8 cellular contexts compared by ENCODE assay signal in genomic region chr11:59614277-59615131, GRCh38. TPM values are rescaled to one million over a fixed set of nuclear protein-coding genes. Genes with fewer than 3 reads are reported as not detected.
DNase-seq lines count a peak whose midpoint lies in the region; TF ChIP-seq lines count a peak whose summit lies in the region.

No MANE protein-coding gene starts in this region.

- DNase-seq in A673 (ENCODE audit: low spot score) (peak; percentile 15), HFFc6 (no peak), NCI-H1105 treated with DMSO at 0.1 percent for 48 hours (lab: John Stamatoyannopoulos, UW) (no peak), mucosa of gallbladder (ENCODE audit: low spot score) (no peak), RPMI8226 (no peak)
- DNase-seq in activated CD4-positive, alpha-beta T cell treated with anti-CD3 and anti-CD28 coated beads for 1 hour, result no peak

- peaks cover 3% of the 10 kb centered on the region for H3K27me3 Mint-ChIP-seq in HFFc6 (ENCODE audit: insufficient read depth)
- H3K27me3 Mint-ChIP-seq in brain, result peaks cover 6% of the 10 kb centered on the region

- peak overlapping the region; percentile 97 for H3K4me3 Mint-ChIP-seq in HFFc6
- H3K4me3 Mint-ChIP-seq in brain, result peak overlapping the region; percentile 93 to 99 (median 97)

- peak overlapping the region; percentile 78 for H3K27ac ChIP-seq in A673 (ENCODE audit: low read depth, low read length, poor library complexity, severe bottlenecking)
- H3K27ac ChIP-seq in mesodermal cell (ENCODE audit: low read depth, low read length, severe bottlenecking), result peak overlapping the region; percentile 95

- 16 to 23% methylated on average over 12 to 13 of the region's 14 CpGs for WGBS in mesodermal cell (ENCODE audit: insufficient coverage in 2 of 2), 2 experiments

- H3K4me1 Mint-ChIP-seq in HFFc6 (ENCODE audit: low read depth), result peaks cover 42% of the 10 kb centered on the region
- peaks cover 63% of the 10 kb centered on the region for H3K4me1 Mint-ChIP-seq in brain

- CTCF ChIA-PET in A673 (lab: Charles Lee), result no interaction called here

- H3K36me3 Mint-ChIP-seq in HFFc6 (ENCODE audit: low read depth) (peaks cover 26% of the 10 kb centered on the region), brain (peaks cover 15% of the 10 kb centered on the region)

- intact Hi-C loops in A673 (cut with micrococcal nuclease; ENCODE audit: unreplicated experiment), result loop anchor here (5.0 kb wide), 1 partner anchor 62 kb away; no protein-coding TSS in a partner anchor

- H3K9me3 Mint-ChIP-seq in HFFc6 (no peaks in the 10 kb centered on the region), brain (no peaks in the 10 kb centered on the region)

- BruUV-seq in A673 (replicated peaks; lab: Mats Ljungman, UMichigan), result no TSS peak

- no peak for TF ChIP-seq CTCF in A673 (conservative IDR thresholded peaks at IDR 0.05; ENCODE audit: low read depth, low read length)
- TF ChIP-seq CTCF in HFFc6 (IDR thresholded peaks at IDR 0.05), result no peak
- TF ChIP-seq CTCF in brain (conservative IDR thresholded peaks at IDR 0.05), result no peak

- H3K4me1 ChIP-seq in A673 (ENCODE audit: insufficient read depth, low read length, poor library complexity, severe bottlenecking), result peaks cover 37% of the 10 kb centered on the region
- peaks cover 10% of the 10 kb centered on the region for H3K4me1 ChIP-seq in mesodermal cell (ENCODE audit: control insufficient read depth, insufficient read depth, low read length, poor library complexity, severe bottlenecking)

- no peaks in the 10 kb centered on the region for H3K27me3 ChIP-seq in A673 (replicated peaks; ENCODE audit: insufficient read depth, low read depth, low read length, poor library complexity)

- H3K4me3 ChIP-seq in A673 (ENCODE audit: low read depth, low read length, poor library complexity, severe bottlenecking) (peak overlapping the region; percentile 68), mesodermal cell (ENCODE audit: extremely low read depth, insufficient read depth, low read length, poor library complexity, severe bottlenecking) (peak overlapping the region; percentile 93)

- POLR2A ChIA-PET in A673 (lab: Charles Lee; ENCODE audit: low non-redundant PET), result no interaction called here

- H3K9me3 ChIP-seq in A673 (ENCODE audit: low read depth, low read length, poor library complexity, severe bottlenecking) (no peaks in the 10 kb centered on the region), mesodermal cell (ENCODE audit: control insufficient read depth, low read length) (no peaks in the 10 kb centered on the region)

- H3K36me3 ChIP-seq in A673 (ENCODE audit: insufficient read depth, low read length, poor library complexity, severe bottlenecking) (peaks cover 10% of the 10 kb centered on the region), mesodermal cell (ENCODE audit: control insufficient read depth, insufficient read depth, low read length) (peaks cover 25% of the 10 kb centered on the region)

- H3K27ac Mint-ChIP-seq in HFFc6, result peak overlapping the region; percentile 85
- peak overlapping the region; percentile 91 to 96 (median 95) for H3K27ac Mint-ChIP-seq in brain

RNA-seq across cellular contexts. Expression of gene OSBP, which starts 1.1 kb away (rescaled TPM):
- 40.7 and 43.2 TPM in 2 replicates for total RNA-seq in A673 (2021)
- 10 to 100 TPM; 39.0 to 45.6 (median 42.9) TPM for total RNA-seq in HFFc6 (2021; fragmentation: NEBNext Ultra II Directional; extraction: Animal tissue kit (Norgen Biotek cat#: 25700))
- 41.9 TPM for polyA plus RNA-seq in brain (ENCODE audit: insufficient read depth, low read depth, low replicate concordance)
- polyA plus RNA-seq in mesodermal cell (2013, experiment 1 of 2), result 43.5 TPM
- 40.8 TPM for polyA plus RNA-seq in mesodermal cell (2013, experiment 2 of 2)
- total RNA-seq in mucosa of gallbladder, result 63.4 TPM

RNA-seq across cellular contexts. Expression of gene PATL1, which starts 54.3 kb away (rescaled TPM):
- total RNA-seq in A673 (2021), result 65.2 and 78.9 TPM in 2 replicates
- total RNA-seq in HFFc6 (2021; fragmentation: NEBNext Ultra II Directional; extraction: Animal tissue kit (Norgen Biotek cat#: 25700)), result 10 to 100 TPM; 29.0 to 40.3 (median 35.2) TPM
- polyA plus RNA-seq in brain (ENCODE audit: insufficient read depth, low read depth, low replicate concordance), result 35.1 TPM
- 28.0 TPM for polyA plus RNA-seq in mesodermal cell (2013, experiment 1 of 2)
- polyA plus RNA-seq in mesodermal cell (2013, experiment 2 of 2), result 26.6 TPM
- total RNA-seq in mucosa of gallbladder, result 28.6 TPM
